ENCODE assay signal across 28 cellular contexts in genomic region chr7:25361388-25361787, GRCh38.
"Had no signal": no experiment of that assay in that cellular context is flagged by ENCODE, and none has a peak within 500 bp of the region (broad histone marks: within the 10 kb centered on the region; RNA-seq: fewer than 3 reads in every experiment).

No MANE protein-coding gene starts in this region.

- ATAC-seq: activated naive CD4-positive, alpha-beta T cell treated with anti-CD3 and anti-CD28 coated beads, Interleukin-2, amount 50 U/mL, for 72 hours; activated T-cell treated with anti-CD3 and anti-CD28 coated beads, Interleukin-2, amount 50 U/mL, for 72 hours; esophagus mucosa; T-helper 17 cell; WTC11 had no signal

- H3K4me1 ChIP-seq: ascending aorta, colonic mucosa, heart right ventricle had no signal

- DNase-seq: activated CD4-positive, alpha-beta memory T cell treated with anti-CD3 and anti-CD28 coated beads, Interleukin-2, amount 10 ng/mL, durations not matched to agents 7 days and 5 days; activated CD4-positive, alpha-beta T cell treated with anti-CD3 and anti-CD28 coated beads for 1 hour; activated CD4-positive, alpha-beta T cell treated with anti-CD3 and anti-CD28 coated beads for 4 hours; activated CD4-positive, alpha-beta T cell treated with anti-CD3 and anti-CD28 coated beads, Interleukin-2, amount 10 ng/mL, durations not matched to agents 7 days and 5 days; activated CD4-positive, alpha-beta T cell treated with anti-CD3 and anti-CD28 coated beads, Interleukin-2, amount 50 U/mL, for 4 hours; activated CD8-positive, alpha-beta memory T cell treated with anti-CD3 and anti-CD28 coated beads, Interleukin-2, amount 50 U/mL, for 48 hours; activated gamma-delta T cell; activated naive CD4-positive, alpha-beta T cell; activated naive CD4-positive, alpha-beta T cell treated with anti-CD3 and anti-CD28 coated beads, Interleukin-2, amount 10 ng/mL, durations not matched to agents 7 days and 5 days; activated naive CD8-positive, alpha-beta T cell treated with anti-CD3 and anti-CD28 coated beads, Interleukin-2, amount 10 ng/mL, durations not matched to agents 7 days and 5 days; activated T-cell treated with anti-CD3 and anti-CD28 coated beads for 4 hours; activated T-cell treated with anti-CD3 and anti-CD28 coated beads, Interleukin-2, amount 50 U/mL, for 24 hours; activated T-cell treated with anti-CD3 and anti-CD28 coated beads, Interleukin-2, amount 50 U/mL, for 72 hours; caudate nucleus; colonic mucosa; effector memory CD4-positive, alpha-beta T cell; endodermal cell; foreskin melanocyte; heart right ventricle; SW 1271; T-helper 1 cell; T-helper 17 cell; T1000 had no signal

- H3K27me3 ChIP-seq: ascending aorta, colonic mucosa, gastroesophageal sphincter, heart right ventricle had no signal

- H3K36me3 ChIP-seq: ascending aorta, colonic mucosa, gastroesophageal sphincter, heart right ventricle had no signal

- H3K9me3 ChIP-seq: ascending aorta, colonic mucosa, gastroesophageal sphincter had no signal

- H3K4me3 ChIP-seq: ascending aorta, colonic mucosa, gastroesophageal sphincter, heart right ventricle had no signal

- H3K27ac ChIP-seq: ascending aorta, colonic mucosa, gastroesophageal sphincter, heart right ventricle had no signal
